9 cellular contexts compared by ENCODE assay signal in the genomic region with DNA sequence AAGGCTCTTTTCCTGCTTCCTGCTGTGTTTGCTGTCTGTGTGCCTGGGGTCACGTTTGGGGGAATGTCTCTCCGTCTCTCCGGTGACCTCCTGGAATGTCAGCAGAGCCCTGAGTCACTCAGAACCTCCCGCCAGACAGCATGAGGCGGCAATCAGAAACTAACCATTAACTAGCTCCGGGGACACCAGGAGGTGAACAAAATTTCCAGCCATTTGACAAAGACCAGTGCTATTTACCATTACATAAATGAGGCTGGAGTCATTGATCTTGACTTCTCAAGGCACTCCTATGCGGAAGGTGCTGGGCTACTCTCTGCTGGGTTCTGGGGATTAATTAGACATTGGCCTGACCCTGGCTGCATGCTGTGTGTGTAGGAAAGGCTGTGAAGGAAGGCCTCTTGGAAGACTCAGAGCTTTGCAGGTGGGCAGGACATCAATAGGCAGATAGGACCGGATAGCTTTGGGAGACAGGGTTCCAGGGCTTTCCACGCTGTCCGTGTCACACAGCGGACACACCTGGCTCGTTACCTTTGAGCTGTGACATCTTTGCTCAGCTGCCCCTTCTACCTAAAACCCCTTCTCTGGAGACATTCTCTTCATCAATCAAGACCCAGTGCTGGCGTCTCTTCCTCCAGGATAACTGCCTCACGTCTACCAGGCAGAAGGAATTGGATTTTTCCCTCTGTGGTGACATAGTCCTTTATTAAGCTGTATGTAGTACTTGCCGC.
DNase-seq lines count a peak whose midpoint lies in the region; ATAC-seq, FAIRE-seq and TF ChIP-seq lines count a peak whose summit lies in the region.
"Had no signal": no experiment of that assay in that cellular context is flagged by ENCODE, and none has a peak within 500 bp of the region (broad histone marks: within the 10 kb centered on the region; RNA-seq: fewer than 3 reads in every experiment).

No MANE protein-coding gene starts in this region.

- intact Hi-C loops in pancreas (cut with DNase I), result no loop called here

- no peak for TF ChIP-seq CTCF in fibroblast of the aortic adventitia (IDR thresholded peaks at IDR 0.05; ENCODE audit: insufficient read depth, low read length)
- TF ChIP-seq CTCF in pancreas (IDR thresholded peaks at IDR 0.05), result no peak
- no peak for TF ChIP-seq CTCF in GM13977 (IDR thresholded peaks at IDR 0.05; ENCODE audit: extremely low read depth, insufficient read depth, missing control alignments)

- peak; percentile 82 to 89 (median 84) for ATAC-seq in pancreas
- ATAC-seq in stimulated activated memory B cell treated with anti-CD40 and anti-IgM and Interleukin-4, amounts not matched to agents 10 μg/mL and 1 μg/mL and 100 μg/mL, for 72 hours, result no peak
- ATAC-seq in HG03045 (IDR thresholded peaks at IDR 0.05; ENCODE audit: unreplicated experiment), result no peak

- H3K36me3 ChIP-seq in pancreas, result no peaks in the 10 kb centered on the region

- no peak for FAIRE-seq in pancreas (lab: Jason Lieb, UNC)

- H3K27me3 ChIP-seq in pancreas, result no peaks in the 10 kb centered on the region

- DNase-seq in GM04503 (ENCODE audit: low read depth) (peak; percentile 42), RPMI7951 (ENCODE audit: low read depth) (peak; percentile 95), fibroblast of the aortic adventitia (ENCODE audit: low read depth) (peak; percentile 35), pancreas (peak in 4 of 6 donors; percentile 42 to 65 (median 54)), GM13977 (ENCODE audit: low spot score) (no peak), NCI-H2171 (lab: John Stamatoyannopoulos, UW) (no peak)

- H3K4me3 Mint-ChIP-seq in stimulated activated memory B cell treated with anti-CD40 and anti-IgM and Interleukin-4, amounts not matched to agents 10 μg/mL and 1 μg/mL and 100 μg/mL, for 72 hours, result no peak overlapping the region

- in situ Hi-C loops in GM13977 (cut with MboI; ENCODE audit: low pct_unique_long_range_greater_than_20kb, low sequenced_read_pairs, unreplicated experiment), result no loop called here

- no peak overlapping the region for H3K27ac Mint-ChIP-seq in stimulated activated memory B cell treated with anti-CD40 and anti-IgM and Interleukin-4, amounts not matched to agents 10 μg/mL and 1 μg/mL and 100 μg/mL, for 72 hours

- H3K4me1 ChIP-seq in pancreas, result peaks cover 0 to 12% (median 0%) of the 10 kb centered on the region in 3 donors

- H3K4me3 ChIP-seq in fibroblast of the aortic adventitia (ENCODE audit: low read depth, low read length) (no peak overlapping the region), pancreas (no peak overlapping the region)
- H3K4me3 ChIP-seq: skin epidermis had no signal

- peaks cover 11% of the 10 kb centered on the region for H3K36me3 Mint-ChIP-seq in stimulated activated memory B cell treated with anti-CD40 and anti-IgM and Interleukin-4, amounts not matched to agents 10 μg/mL and 1 μg/mL and 100 μg/mL, for 72 hours

- no peaks in the 10 kb centered on the region for H3K27me3 Mint-ChIP-seq in stimulated activated memory B cell treated with anti-CD40 and anti-IgM and Interleukin-4, amounts not matched to agents 10 μg/mL and 1 μg/mL and 100 μg/mL, for 72 hours

- H3K27ac ChIP-seq in pancreas, result peak overlapping the region; percentile 20 to 72 (median 51)
- H3K27ac ChIP-seq: skin epidermis had no signal

- no peaks in the 10 kb centered on the region for H3K9me3 Mint-ChIP-seq in stimulated activated memory B cell treated with anti-CD40 and anti-IgM and Interleukin-4, amounts not matched to agents 10 μg/mL and 1 μg/mL and 100 μg/mL, for 72 hours

- 54 to 55% methylated on average over 15 of the region's 15 CpGs for WGBS in pancreas, 2 donors

- no peaks in the 10 kb centered on the region for H3K9me3 ChIP-seq in pancreas

- peaks cover 11% of the 10 kb centered on the region for H3K4me1 Mint-ChIP-seq in stimulated activated memory B cell treated with anti-CD40 and anti-IgM and Interleukin-4, amounts not matched to agents 10 μg/mL and 1 μg/mL and 100 μg/mL, for 72 hours

Comparison
In these comparisons a context has a peak if more than half of its experiments do, and no peak if none do; other contexts are left out.
1. DNase-seq: peak in GM04503 (single experiment), RPMI7951 (single experiment), fibroblast of the aortic adventitia (single experiment) and pancreas (4 of 6); none in GM13977 (single experiment) and NCI-H2171 (single experiment).
2. ATAC-seq: peak in pancreas (4 of 4); none in stimulated activated memory B cell treated with anti-CD40 and anti-IgM and Interleukin-4, amounts not matched to agents 10 μg/mL and 1 μg/mL and 100 μg/mL, for 72 hours (single experiment) and HG03045 (single experiment).